20 cellular contexts compared by ENCODE assay signal in genomic region chr19:49775742-49776370, GRCh38. TPM values are rescaled to one million over a fixed set of nuclear protein-coding genes. Genes with fewer than 3 reads are reported as not detected.
A peak's percentile ranks its signal among the peaks of the same experiment; 100 is the strongest.
DNase-seq lines count a peak whose midpoint lies in the region; ATAC-seq and TF ChIP-seq lines count a peak whose summit lies in the region.
"Had no signal": no experiment of that assay in that cellular context is flagged by ENCODE, and none has a peak within 500 bp of the region (broad histone marks: within the 10 kb centered on the region; RNA-seq: fewer than 3 reads in every experiment).

No MANE protein-coding gene starts in this region.

- intact Hi-C loops in CD14-positive monocyte (cut with micrococcal nuclease): no loop called here
- intact Hi-C loops in MCF 10A (cut with micrococcal nuclease): no loop called here
- intact Hi-C loops in upper lobe of right lung (cut with DNase I): no loop called here

- TF ChIP-seq CTCF in CD14-positive monocyte (IDR thresholded peaks at IDR 0.05): no peak
- no peak for TF ChIP-seq CTCF in endothelial cell (IDR thresholded peaks at IDR 0.05; ENCODE audit: unreplicated experiment)
- no peak for TF ChIP-seq CTCF in neutrophil (IDR thresholded peaks at IDR 0.05)
- no peak for TF ChIP-seq CTCF in MCF 10A (IDR thresholded peaks at IDR 0.05; ENCODE audit: unreplicated experiment)
- no peak for TF ChIP-seq CTCF in upper lobe of right lung (IDR thresholded peaks at IDR 0.05)
- no peak for TF ChIP-seq CTCF in WTC11 (IDR thresholded peaks at IDR 0.05)

- H3K9me3 ChIP-seq in T-helper 17 cell (ENCODE audit: control insufficient read depth, low read length, poor library complexity, severe bottlenecking): no peaks in the 10 kb centered on the region
- H3K9me3 ChIP-seq in neutrophil: no peaks in the 10 kb centered on the region
- no peaks in the 10 kb centered on the region for H3K9me3 ChIP-seq in upper lobe of right lung

- H3K4me1 Mint-ChIP-seq in CD14-positive monocyte: peaks cover 57% of the 10 kb centered on the region
- peaks cover 34% of the 10 kb centered on the region for H3K4me1 Mint-ChIP-seq in T-helper 17 cell
- H3K4me1 Mint-ChIP-seq in endothelial cell (ENCODE audit: unreplicated experiment): peaks cover 13% of the 10 kb centered on the region
- H3K4me1 Mint-ChIP-seq in MCF 10A (ENCODE audit: insufficient read depth, unreplicated experiment): peaks cover 18% of the 10 kb centered on the region
- H3K4me1 Mint-ChIP-seq in WTC11: peaks cover 2% of the 10 kb centered on the region; the same call in 1 of the 2 replicates

- H3K9me3 Mint-ChIP-seq in CD14-positive monocyte: no peaks in the 10 kb centered on the region
- no peaks in the 10 kb centered on the region for H3K9me3 Mint-ChIP-seq in endothelial cell (ENCODE audit: unreplicated experiment)
- no peaks in the 10 kb centered on the region for H3K9me3 Mint-ChIP-seq in MCF 10A (ENCODE audit: unreplicated experiment)
- no peaks in the 10 kb centered on the region for H3K9me3 Mint-ChIP-seq in WTC11

- DNase-seq in CD14-positive monocyte (ENCODE audit: low spot score) (no peak), T-helper 17 cell (no peak), endothelial cell (ENCODE audit: low spot score) (no peak), MCF 10A (ENCODE audit: unreplicated experiment) (no peak), upper lobe of right lung (no peak), WTC11 (ENCODE audit: low spot score) (no peak)
- DNase-seq: activated T-cell treated with anti-CD3 and anti-CD28 coated beads, Interleukin-2, amount 50 U/mL, for 1 hour; DMS53; GOT3; KG1; NCI-H1694; NCI-H774; small intestine; stimulated activated CD4-positive, alpha-beta T cell treated with anti-CD3 and anti-CD28 coated beads, Interleukin-4, amount 100 ng/mL, for 1 hour had no signal

- H3K36me3 ChIP-seq in neutrophil (peaks cover 25% of the 10 kb centered on the region), upper lobe of right lung (no peaks in the 10 kb centered on the region)

- ATAC-seq in T-helper 17 cell (no peak), upper lobe of right lung (no peak), GM21825 (IDR thresholded peaks at IDR 0.05; ENCODE audit: unreplicated experiment) (no peak), WTC11 (no peak)
- ATAC-seq: left lobe of liver, Right ventricle myocardium inferior had no signal

- H3K36me3 Mint-ChIP-seq in CD14-positive monocyte (peaks cover 17 to 50% of the 10 kb centered on the region in 2 donors), T-helper 17 cell (ENCODE audit: low read depth) (peaks cover 4% of the 10 kb centered on the region), endothelial cell (ENCODE audit: low read depth, unreplicated experiment) (peaks cover 32% of the 10 kb centered on the region), MCF 10A (ENCODE audit: insufficient read depth, unreplicated experiment) (peaks cover 24% of the 10 kb centered on the region), WTC11 (peaks cover 3% of the 10 kb centered on the region; the same call in 1 of the 2 replicates)

- H3K4me1 ChIP-seq in neutrophil (ENCODE audit: control insufficient read depth in 1 of 2, insufficient read depth in 1 of 2, low read depth in 1 of 2, low read length in 1 of 2) (peaks cover 47 to 53% of the 10 kb centered on the region in 2 experiments), upper lobe of right lung (no peaks in the 10 kb centered on the region)

- CTCF ChIA-PET in MCF 10A (lab: Yijun Ruan, JAX) (no interaction called here), WTC11 (lab: Charles Lee) (interaction anchor here (0.5 to 2.1 kb wide), 2 partner anchors 58 to 1881 kb away, joined by 3 to 8 read pairs; no protein-coding TSS in a partner anchor)

- H3K27me3 Mint-ChIP-seq in CD14-positive monocyte (ENCODE audit: low read depth in 3 of 3) (no peaks in the 10 kb centered on the region), T-helper 17 cell (no peaks in the 10 kb centered on the region), endothelial cell (ENCODE audit: unreplicated experiment) (peaks cover 11% of the 10 kb centered on the region), MCF 10A (ENCODE audit: insufficient read depth, unreplicated experiment) (no peaks in the 10 kb centered on the region), WTC11 (ENCODE audit: low read depth) (no peaks in the 10 kb centered on the region)
- H3K27me3 Mint-ChIP-seq: CD4-positive, CD25-positive, alpha-beta regulatory T cell had no signal

- H3K27ac ChIP-seq in neutrophil (peak overlapping the region; percentile 56), upper lobe of right lung (no peak overlapping the region)

- POLR2A ChIA-PET in MCF 10A (lab: Yijun Ruan, JAX) (interaction anchor here (0.8 to 3.3 kb wide), 2 partner anchors 9 to 42 kb away, joined by 3 to 14 read pairs; partner anchors contain the start of genes AP2A1 and MED25), WTC11 (lab: Charles Lee) (no interaction called here)

- H3K4me3 ChIP-seq in neutrophil (ENCODE audit: low read depth in 1 of 2, low read length in 1 of 2) (no peak overlapping the region), upper lobe of right lung (no peak overlapping the region)

- H3K27me3 ChIP-seq in neutrophil (no peaks in the 10 kb centered on the region), upper lobe of right lung (no peaks in the 10 kb centered on the region)

- BruUV-seq in MCF 10A (replicated peaks; lab: Mats Ljungman, UMichigan): no TSS peak

- H3K27ac Mint-ChIP-seq in CD14-positive monocyte: peak overlapping the region in 5 of 7 donors; percentile 2 to 74 (median 22)
- H3K27ac Mint-ChIP-seq in T-helper 17 cell: no peak overlapping the region
- H3K27ac Mint-ChIP-seq in endothelial cell (ENCODE audit: unreplicated experiment): peak overlapping the region; percentile 52
- H3K27ac Mint-ChIP-seq in MCF 10A (ENCODE audit: low read depth, unreplicated experiment): no peak overlapping the region
- H3K27ac Mint-ChIP-seq in WTC11: no peak overlapping the region; the same call in 1 of the 2 replicates

- H3K4me3 Mint-ChIP-seq in CD14-positive monocyte: no peak overlapping the region
- peak overlapping the region; percentile 45 for H3K4me3 Mint-ChIP-seq in T-helper 17 cell
- peak overlapping the region; percentile 53 for H3K4me3 Mint-ChIP-seq in endothelial cell (ENCODE audit: unreplicated experiment)
- no peak overlapping the region for H3K4me3 Mint-ChIP-seq in MCF 10A (ENCODE audit: unreplicated experiment)
- no peak overlapping the region for H3K4me3 Mint-ChIP-seq in WTC11
- H3K4me3 Mint-ChIP-seq: CD4-positive, CD25-positive, alpha-beta regulatory T cell had no signal

TF ChIP-seq in WTC11, 78 proteins besides CTCF, POLR2A, EP300 and RAD21 (continues in another document):
- no peak for TF ChIP-seq ZSCAN18 (CRISPR knock-in tag; IDR thresholded peaks at IDR 0.05)
- TF ChIP-seq MYBL2 (CRISPR knock-in tag; IDR thresholded peaks at IDR 0.05): no peak
- TF ChIP-seq MLX (CRISPR knock-in tag; IDR thresholded peaks at IDR 0.05): no peak

RNA-seq across cellular contexts. Expression of gene AP2A1, which starts 9.1 kb away (rescaled TPM):
- 10 to 100 TPM; 12.1 to 15.1 TPM for polyA plus RNA-seq in CD14-positive monocyte
- total RNA-seq in T-helper 17 cell (10 to 100 TPM; 43.3 to 51.5 TPM), endothelial cell (ENCODE audit: unreplicated experiment) (191 TPM), MCF 10A (2022) (70.5 and 80.0 TPM in 2 replicates), upper lobe of right lung (61.2 TPM), WTC11 (2021) (119 to 127 TPM (median 120 TPM) in 3 replicates)

RNA-seq across cellular contexts. Expression of gene TSKS, which starts 12.8 kb away (rescaled TPM):
- under 1 TPM; 0.37 to 0.51 TPM for polyA plus RNA-seq in CD14-positive monocyte
- total RNA-seq in T-helper 17 cell (1 to 10 TPM in 1 of 2 donors, under 1 TPM in 1; 0.87 to 1.9 TPM), endothelial cell (ENCODE audit: unreplicated experiment) (not detected), MCF 10A (2022) (not detected in 2 replicates), upper lobe of right lung (0.43 TPM), WTC11 (2021) (0.30 to 0.55 TPM (median 0.48 TPM) in 3 replicates)
- total RNA-seq: CD4-positive, CD25-positive, alpha-beta regulatory T cell; OCI-LY7 had no signal

RNA-seq across cellular contexts. Expression of gene FUZ, which starts 37.2 kb away (rescaled TPM):
- 1 to 10 TPM; 5.3 TPM for polyA plus RNA-seq in CD14-positive monocyte
- total RNA-seq in T-helper 17 cell (10 to 100 TPM; 29.4 to 30.7 TPM), endothelial cell (ENCODE audit: unreplicated experiment) (15.6 TPM), MCF 10A (2022) (10.9 and 19.0 TPM in 2 replicates), upper lobe of right lung (20.1 TPM), WTC11 (2021) (35.1 to 36.3 TPM (median 35.7 TPM) in 3 replicates)

RNA-seq across cellular contexts. Expression of gene MED25, which starts 42.2 kb away (rescaled TPM):
- 10 to 100 TPM; 13.9 to 18.5 TPM for polyA plus RNA-seq in CD14-positive monocyte
- total RNA-seq in T-helper 17 cell (100 to 1,000 TPM in 1 of 2 donors, 10 to 100 TPM in 1; 94.8 to 108 TPM), endothelial cell (ENCODE audit: unreplicated experiment) (117 TPM), MCF 10A (2022) (39.9 and 43.2 TPM in 2 replicates), upper lobe of right lung (45.9 TPM), WTC11 (2021) (80.2 to 81.2 TPM (median 81.2 TPM) in 3 replicates)

Comparison
In these comparisons a context has a peak if more than half of its experiments do, and no peak if none do; other contexts are left out.
1. H3K27ac Mint-ChIP-seq: peak in CD14-positive monocyte (5 of 7) and endothelial cell (single experiment); none in T-helper 17 cell (single experiment), MCF 10A (single experiment) and WTC11 (single experiment).
2. H3K4me3 Mint-ChIP-seq: peak in T-helper 17 cell (single experiment) and endothelial cell (single experiment); none in CD14-positive monocyte (0 of 2), MCF 10A (single experiment) and WTC11 (single experiment).